2 cellular contexts compared by ENCODE assay signal in the genomic region with DNA sequence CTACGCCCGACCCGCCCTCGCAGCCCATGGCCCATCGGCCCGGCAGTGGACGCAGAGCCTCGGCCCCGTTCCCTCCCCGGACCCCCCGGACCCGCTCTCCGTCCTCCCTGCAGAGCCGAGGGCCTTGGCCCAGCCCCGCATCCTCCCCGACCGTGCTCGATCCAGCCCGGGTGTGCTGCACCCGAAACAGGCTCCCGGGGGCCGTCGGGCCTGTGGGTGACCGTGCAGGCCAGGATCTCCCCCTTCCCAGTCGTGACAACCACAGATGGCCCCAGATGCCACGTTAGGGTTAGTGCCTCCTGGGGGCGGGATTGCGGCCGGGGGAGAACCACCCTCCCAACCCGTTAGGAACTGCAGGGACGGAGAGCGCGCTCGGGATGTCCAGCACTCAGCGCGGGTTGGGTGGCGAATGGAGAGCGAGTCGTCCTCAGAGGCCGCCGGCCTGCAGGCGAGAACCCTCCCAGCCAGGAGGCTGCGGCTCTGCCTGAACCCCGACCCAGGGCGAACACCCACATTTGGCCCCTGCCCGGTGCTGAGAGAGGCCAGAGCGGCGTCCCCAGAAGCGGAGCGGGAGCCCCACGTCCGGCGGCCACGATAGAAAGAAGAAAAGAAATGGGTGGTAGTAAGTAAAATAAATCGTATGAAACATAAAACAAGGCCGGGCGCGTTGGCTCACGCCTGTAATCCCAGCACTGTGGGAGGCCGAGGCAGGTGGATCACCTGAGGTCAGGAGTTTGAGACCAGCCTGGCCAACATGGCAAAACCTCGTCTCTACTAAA.
A peak's percentile ranks its signal among the peaks of the same experiment; 100 is the strongest.
TF ChIP-seq lines count a peak whose summit lies in the region.

No MANE protein-coding gene starts in this region.

TF ChIP-seq in K562, 482 proteins besides CTCF, POLR2A, EP300 and RAD21 (continues in another document):
- TF ChIP-seq ZNF263 (CRISPR knock-in tag; IDR thresholded peaks at IDR 0.05; ENCODE audit: borderline replicate concordance) = peak; percentile 91
- no peak for TF ChIP-seq PPARD (CRISPR knock-in tag; IDR thresholded peaks at IDR 0.05)
- 0 out of 2 replicates have a peak, but pooled peaks have one; percentile 48 for TF ChIP-seq CBX1 (IDR thresholded peaks at IDR 0.05; ENCODE audit: low read depth)
- TF ChIP-seq STAT5B (CRISPR knock-in tag; IDR thresholded peaks at IDR 0.05) = no peak
- no peak for TF ChIP-seq NR2C2 (CRISPR knock-in tag; IDR thresholded peaks at IDR 0.05)
- peak; percentile 57; the same call in 1 of the 2 replicates for TF ChIP-seq NR2C2 (tag; IDR thresholded peaks at IDR 0.05)
- TF ChIP-seq STAG1 (CRISPR knock-in tag; IDR thresholded peaks at IDR 0.05; ENCODE audit: borderline replicate concordance) = no peak
- no peak for TF ChIP-seq GTF2A2 (tag; IDR thresholded peaks at IDR 0.05)
- TF ChIP-seq, protein P1, sequence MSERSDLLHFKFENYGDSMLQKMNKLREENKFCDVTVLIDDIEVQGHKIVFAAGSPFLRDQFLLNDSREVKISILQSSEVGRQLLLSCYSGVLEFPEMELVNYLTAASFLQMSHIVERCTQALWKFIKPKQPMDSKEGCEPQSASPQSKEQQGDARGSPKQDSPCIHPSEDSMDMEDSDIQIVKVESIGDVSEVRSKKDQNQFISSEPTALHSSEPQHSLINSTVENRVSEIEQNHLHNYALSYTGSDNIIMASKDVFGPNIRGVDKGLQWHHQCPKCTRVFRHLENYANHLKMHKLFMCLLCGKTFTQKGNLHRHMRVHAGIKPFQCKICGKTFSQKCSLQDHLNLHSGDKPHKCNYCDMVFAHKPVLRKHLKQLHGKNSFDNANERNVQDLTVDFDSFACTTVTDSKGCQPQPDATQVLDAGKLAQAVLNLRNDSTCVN (CRISPR knock-in tag; IDR thresholded peaks at IDR 0.05) = no peak
- TF ChIP-seq ZNF384 (IDR thresholded peaks at IDR 0.05; ENCODE audit: low read depth, low read length) = no peak
- no peak for TF ChIP-seq ZBTB7A (IDR thresholded peaks at IDR 0.05; ENCODE audit: borderline replicate concordance, control insufficient read depth, low read depth, low read length)
- no peak for TF ChIP-seq SMARCB1 (IDR thresholded peaks at IDR 0.05; ENCODE audit: insufficient read length, low read depth)
- TF ChIP-seq, protein P2, sequence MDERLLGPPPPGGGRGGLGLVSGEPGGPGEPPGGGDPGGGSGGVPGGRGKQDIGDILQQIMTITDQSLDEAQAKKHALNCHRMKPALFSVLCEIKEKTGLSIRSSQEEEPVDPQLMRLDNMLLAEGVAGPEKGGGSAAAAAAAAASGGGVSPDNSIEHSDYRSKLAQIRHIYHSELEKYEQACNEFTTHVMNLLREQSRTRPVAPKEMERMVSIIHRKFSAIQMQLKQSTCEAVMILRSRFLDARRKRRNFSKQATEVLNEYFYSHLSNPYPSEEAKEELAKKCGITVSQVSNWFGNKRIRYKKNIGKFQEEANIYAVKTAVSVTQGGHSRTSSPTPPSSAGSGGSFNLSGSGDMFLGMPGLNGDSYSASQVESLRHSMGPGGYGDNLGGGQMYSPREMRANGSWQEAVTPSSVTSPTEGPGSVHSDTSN (CRISPR knock-in tag; IDR thresholded peaks at IDR 0.05; ENCODE audit: low read depth) = no peak
- TF ChIP-seq, protein P2 (tag; conservative IDR thresholded peaks at IDR 0.05; ENCODE audit: low read depth) = no peak
- TF ChIP-seq SMARCC2 (IDR thresholded peaks at IDR 0.05; ENCODE audit: low read depth) = no peak
- no peak for TF ChIP-seq NCOA6 (IDR thresholded peaks at IDR 0.05)
- TF ChIP-seq NEUROD1 (IDR thresholded peaks at IDR 0.05; ENCODE audit: borderline replicate concordance, low read depth, low read length, partially characterized antibody) = no peak
- TF ChIP-seq SRSF7 (optimal IDR thresholded peaks at IDR 0.05; ENCODE audit: low read depth, low read length) = no peak
- TF ChIP-seq, protein P3, sequence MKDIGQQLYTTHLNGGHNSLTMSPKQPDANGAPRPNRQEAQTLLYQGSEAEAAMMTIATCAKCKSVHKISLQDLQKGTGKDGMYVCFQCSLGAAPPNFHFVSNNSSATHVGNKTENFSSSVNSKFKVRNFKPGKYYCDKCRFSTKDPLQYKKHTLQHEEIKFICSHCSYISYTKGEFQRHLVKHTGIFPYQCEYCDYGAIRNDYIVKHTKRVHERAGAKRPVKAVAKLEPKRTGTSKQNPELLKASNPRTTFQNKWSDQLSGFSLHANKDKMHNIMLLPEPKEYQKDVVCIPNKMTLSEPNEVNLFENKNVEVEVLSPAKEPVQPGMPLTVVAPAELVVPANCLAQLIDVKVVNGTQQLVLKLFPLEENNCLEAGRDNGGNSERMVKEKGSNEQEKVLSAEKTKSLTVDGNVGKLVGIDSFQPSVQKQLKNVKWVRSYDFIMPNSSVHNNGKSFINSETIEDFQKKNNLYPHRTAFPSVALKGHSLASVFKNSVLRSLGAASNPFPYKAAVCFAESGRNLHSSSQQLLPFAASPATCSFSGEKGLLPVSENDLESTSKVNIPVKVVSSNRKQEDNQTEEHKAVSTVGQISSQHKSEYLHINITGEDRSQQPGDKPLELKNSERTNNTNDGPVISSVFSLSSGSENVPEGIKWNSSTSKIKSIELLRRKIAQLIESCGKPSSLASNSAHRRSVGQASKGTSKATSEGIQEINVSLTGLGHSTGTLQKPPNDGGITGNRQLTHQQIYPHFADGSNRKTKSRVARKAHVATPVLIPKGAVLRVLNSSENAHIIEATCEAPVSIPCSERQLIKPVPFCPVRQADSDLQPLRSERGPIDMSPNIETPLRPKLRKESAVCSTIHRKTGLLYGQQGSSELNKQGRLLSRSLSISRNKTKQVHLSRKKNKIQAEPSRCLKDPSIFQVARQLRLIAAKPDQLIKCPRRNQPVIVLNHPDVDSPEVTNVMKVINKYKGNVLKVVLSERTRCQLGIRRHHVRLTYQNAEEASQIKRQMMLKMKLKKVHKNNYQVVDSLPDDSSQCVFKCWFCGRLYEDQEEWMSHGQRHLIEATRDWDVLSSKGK (CRISPR knock-in tag; IDR thresholded peaks at IDR 0.05) = no peak
- no peak for TF ChIP-seq GABPA (tag; conservative IDR thresholded peaks at IDR 0.05; ENCODE audit: low read depth)
- TF ChIP-seq RBM34 (IDR thresholded peaks at IDR 0.05; ENCODE audit: borderline replicate concordance, insufficient read depth, low read length) = no peak
- TF ChIP-seq, protein P4, sequence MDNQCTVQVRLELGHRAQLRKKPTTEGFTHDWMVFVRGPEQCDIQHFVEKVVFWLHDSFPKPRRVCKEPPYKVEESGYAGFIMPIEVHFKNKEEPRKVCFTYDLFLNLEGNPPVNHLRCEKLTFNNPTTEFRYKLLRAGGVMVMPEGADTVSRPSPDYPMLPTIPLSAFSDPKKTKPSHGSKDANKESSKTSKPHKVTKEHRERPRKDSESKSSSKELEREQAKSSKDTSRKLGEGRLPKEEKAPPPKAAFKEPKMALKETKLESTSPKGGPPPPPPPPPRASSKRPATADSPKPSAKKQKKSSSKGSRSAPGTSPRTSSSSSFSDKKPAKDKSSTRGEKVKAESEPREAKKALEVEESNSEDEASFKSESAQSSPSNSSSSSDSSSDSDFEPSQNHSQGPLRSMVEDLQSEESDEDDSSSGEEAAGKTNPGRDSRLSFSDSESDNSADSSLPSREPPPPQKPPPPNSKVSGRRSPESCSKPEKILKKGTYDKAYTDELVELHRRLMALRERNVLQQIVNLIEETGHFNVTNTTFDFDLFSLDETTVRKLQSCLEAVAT (IDR thresholded peaks at IDR 0.05) = peak in 1 of 2 experiments; percentile 77; a peak in 2 of 4 replicates

TF ChIP-seq in GM12891, 5 proteins besides CTCF, POLR2A, EP300 and RAD21:
- TF ChIP-seq SPI1 (IDR thresholded peaks at IDR 0.05; ENCODE audit: low read depth, low read length) (no peak), TAF1 (IDR thresholded peaks at IDR 0.05; ENCODE audit: low read depth, low read length) (no peak), PAX5 (IDR thresholded peaks at IDR 0.05; ENCODE audit: insufficient read depth, low read length, severe bottlenecking) (no peak), POU2F2 (IDR thresholded peaks at IDR 0.05; ENCODE audit: low read depth, low read length) (no peak), POLR2AphosphoS5 (IDR thresholded peaks at IDR 0.05; ENCODE audit: low read depth, low read length) (no peak)
